Comparison of ENCODE assay signal across 2 cellular contexts in the genomic region with DNA sequence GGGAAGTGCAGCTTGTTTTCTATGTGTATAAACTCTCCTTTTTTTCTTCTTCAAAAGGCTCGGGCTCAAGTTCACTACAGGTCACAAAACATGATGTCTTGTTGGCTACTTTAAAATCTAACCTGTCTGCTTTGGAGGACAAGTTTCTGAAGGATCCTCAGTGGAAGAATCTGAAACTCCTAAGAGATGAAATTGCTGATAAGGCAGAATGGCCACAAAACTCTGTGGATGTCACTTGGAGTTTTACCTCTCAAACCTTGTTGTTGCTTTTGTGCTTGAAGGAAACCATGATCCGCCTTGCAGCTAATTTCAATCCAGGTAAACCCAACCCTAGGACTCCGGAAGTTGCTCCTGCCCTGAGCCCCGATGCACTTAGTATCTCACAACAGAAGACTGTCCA.
TF ChIP-seq lines count a peak whose summit lies in the region.

No MANE protein-coding gene starts in this region.

TF ChIP-seq in A549, 52 proteins besides CTCF, POLR2A, EP300 and RAD21:
- TF ChIP-seq MAFK (IDR thresholded peaks at IDR 0.05; ENCODE audit: partially characterized antibody) (peak; percentile 89), NPAS2 (CRISPR knock-in tag; IDR thresholded peaks at IDR 0.05; ENCODE audit: borderline replicate concordance) (no peak)

TF ChIP-seq in K562, 482 proteins besides CTCF, POLR2A, EP300 and RAD21 (continues in another document):
- TF ChIP-seq ZNF316 (IDR thresholded peaks at IDR 0.05), result peak; percentile 91
- no peak for TF ChIP-seq CREB1 (IDR thresholded peaks at IDR 0.05)
- no peak for TF ChIP-seq CREB1 (CRISPR knock-in tag; IDR thresholded peaks at IDR 0.05)
- TF ChIP-seq, protein P1, sequence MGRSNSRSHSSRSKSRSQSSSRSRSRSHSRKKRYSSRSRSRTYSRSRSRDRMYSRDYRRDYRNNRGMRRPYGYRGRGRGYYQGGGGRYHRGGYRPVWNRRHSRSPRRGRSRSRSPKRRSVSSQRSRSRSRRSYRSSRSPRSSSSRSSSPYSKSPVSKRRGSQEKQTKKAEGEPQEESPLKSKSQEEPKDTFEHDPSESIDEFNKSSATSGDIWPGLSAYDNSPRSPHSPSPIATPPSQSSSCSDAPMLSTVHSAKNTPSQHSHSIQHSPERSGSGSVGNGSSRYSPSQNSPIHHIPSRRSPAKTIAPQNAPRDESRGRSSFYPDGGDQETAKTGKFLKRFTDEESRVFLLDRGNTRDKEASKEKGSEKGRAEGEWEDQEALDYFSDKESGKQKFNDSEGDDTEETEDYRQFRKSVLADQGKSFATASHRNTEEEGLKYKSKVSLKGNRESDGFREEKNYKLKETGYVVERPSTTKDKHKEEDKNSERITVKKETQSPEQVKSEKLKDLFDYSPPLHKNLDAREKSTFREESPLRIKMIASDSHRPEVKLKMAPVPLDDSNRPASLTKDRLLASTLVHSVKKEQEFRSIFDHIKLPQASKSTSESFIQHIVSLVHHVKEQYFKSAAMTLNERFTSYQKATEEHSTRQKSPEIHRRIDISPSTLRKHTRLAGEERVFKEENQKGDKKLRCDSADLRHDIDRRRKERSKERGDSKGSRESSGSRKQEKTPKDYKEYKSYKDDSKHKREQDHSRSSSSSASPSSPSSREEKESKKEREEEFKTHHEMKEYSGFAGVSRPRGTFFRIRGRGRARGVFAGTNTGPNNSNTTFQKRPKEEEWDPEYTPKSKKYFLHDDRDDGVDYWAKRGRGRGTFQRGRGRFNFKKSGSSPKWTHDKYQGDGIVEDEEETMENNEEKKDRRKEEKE (IDR thresholded peaks at IDR 0.05; ENCODE audit: borderline replicate concordance in 1 of 2, control insufficient read depth in 1 of 2, low read depth in 2 of 2, low read length in 1 of 2), result no peak
- TF ChIP-seq EHMT2 (IDR thresholded peaks at IDR 0.05), result no peak
- TF ChIP-seq L3MBTL2 (IDR thresholded peaks at IDR 0.05), result no peak
- TF ChIP-seq ZNF589 (CRISPR knock-in tag; IDR thresholded peaks at IDR 0.05; ENCODE audit: low read depth), result no peak
- TF ChIP-seq ZNF280B (CRISPR knock-in tag; IDR thresholded peaks at IDR 0.05), result no peak
- TF ChIP-seq PRMT5 (CRISPR knock-in tag; IDR thresholded peaks at IDR 0.05), result no peak
- TF ChIP-seq, protein P2, sequence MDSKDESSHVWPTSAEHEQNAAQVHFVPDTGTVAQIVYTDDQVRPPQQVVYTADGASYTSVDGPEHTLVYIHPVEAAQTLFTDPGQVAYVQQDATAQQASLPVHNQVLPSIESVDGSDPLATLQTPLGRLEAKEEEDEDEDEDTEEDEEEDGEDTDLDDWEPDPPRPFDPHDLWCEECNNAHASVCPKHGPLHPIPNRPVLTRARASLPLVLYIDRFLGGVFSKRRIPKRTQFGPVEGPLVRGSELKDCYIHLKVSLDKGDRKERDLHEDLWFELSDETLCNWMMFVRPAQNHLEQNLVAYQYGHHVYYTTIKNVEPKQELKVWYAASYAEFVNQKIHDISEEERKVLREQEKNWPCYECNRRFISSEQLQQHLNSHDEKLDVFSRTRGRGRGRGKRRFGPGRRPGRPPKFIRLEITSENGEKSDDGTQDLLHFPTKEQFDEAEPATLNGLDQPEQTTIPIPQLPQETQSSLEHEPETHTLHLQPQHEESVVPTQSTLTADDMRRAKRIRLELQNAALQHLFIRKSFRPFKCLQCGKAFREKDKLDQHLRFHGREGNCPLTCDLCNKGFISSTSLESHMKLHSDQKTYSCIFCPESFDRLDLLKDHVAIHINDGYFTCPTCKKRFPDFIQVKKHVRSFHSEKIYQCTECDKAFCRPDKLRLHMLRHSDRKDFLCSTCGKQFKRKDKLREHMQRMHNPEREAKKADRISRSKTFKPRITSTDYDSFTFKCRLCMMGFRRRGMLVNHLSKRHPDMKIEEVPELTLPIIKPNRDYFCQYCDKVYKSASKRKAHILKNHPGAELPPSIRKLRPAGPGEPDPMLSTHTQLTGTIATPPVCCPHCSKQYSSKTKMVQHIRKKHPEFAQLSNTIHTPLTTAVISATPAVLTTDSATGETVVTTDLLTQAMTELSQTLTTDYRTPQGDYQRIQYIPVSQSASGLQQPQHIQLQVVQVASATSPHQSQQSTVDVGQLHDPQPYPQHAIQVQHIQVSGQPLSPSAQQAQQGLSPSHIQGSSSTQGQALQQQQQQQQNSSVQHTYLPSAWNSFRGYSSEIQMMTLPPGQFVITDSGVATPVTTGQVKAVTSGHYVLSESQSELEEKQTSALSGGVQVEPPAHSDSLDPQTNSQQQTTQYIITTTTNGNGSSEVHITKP (IDR thresholded peaks at IDR 0.05; ENCODE audit: partially characterized antibody), result no peak
- TF ChIP-seq ILF3 (IDR thresholded peaks at IDR 0.05; ENCODE audit: borderline replicate concordance), result no peak
- TF ChIP-seq FOXK1 (CRISPR knock-in tag; IDR thresholded peaks at IDR 0.05; ENCODE audit: borderline replicate concordance), result no peak
- TF ChIP-seq, protein P3, sequence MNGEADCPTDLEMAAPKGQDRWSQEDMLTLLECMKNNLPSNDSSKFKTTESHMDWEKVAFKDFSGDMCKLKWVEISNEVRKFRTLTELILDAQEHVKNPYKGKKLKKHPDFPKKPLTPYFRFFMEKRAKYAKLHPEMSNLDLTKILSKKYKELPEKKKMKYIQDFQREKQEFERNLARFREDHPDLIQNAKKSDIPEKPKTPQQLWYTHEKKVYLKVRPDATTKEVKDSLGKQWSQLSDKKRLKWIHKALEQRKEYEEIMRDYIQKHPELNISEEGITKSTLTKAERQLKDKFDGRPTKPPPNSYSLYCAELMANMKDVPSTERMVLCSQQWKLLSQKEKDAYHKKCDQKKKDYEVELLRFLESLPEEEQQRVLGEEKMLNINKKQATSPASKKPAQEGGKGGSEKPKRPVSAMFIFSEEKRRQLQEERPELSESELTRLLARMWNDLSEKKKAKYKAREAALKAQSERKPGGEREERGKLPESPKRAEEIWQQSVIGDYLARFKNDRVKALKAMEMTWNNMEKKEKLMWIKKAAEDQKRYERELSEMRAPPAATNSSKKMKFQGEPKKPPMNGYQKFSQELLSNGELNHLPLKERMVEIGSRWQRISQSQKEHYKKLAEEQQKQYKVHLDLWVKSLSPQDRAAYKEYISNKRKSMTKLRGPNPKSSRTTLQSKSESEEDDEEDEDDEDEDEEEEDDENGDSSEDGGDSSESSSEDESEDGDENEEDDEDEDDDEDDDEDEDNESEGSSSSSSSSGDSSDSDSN (IDR thresholded peaks at IDR 0.05; ENCODE audit: borderline replicate concordance in 1 of 2, low read depth in 2 of 2, low read length in 2 of 2), result no peak
- peak; percentile 76 for TF ChIP-seq MAFG (tag; conservative IDR thresholded peaks at IDR 0.05)
- TF ChIP-seq HNRNPUL1 (IDR thresholded peaks at IDR 0.05; ENCODE audit: low read length), result no peak
- no peak for TF ChIP-seq PREB (CRISPR knock-in tag; IDR thresholded peaks at IDR 0.05)
- TF ChIP-seq CBX3 (IDR thresholded peaks at IDR 0.05; ENCODE audit: borderline replicate concordance in 1 of 2, low read length in 2 of 2), result no peak
- TF ChIP-seq EWSR1 (IDR thresholded peaks at IDR 0.05; ENCODE audit: borderline replicate concordance, low read depth, partially characterized antibody), result no peak
- TF ChIP-seq DPF2 (IDR thresholded peaks at IDR 0.05), result no peak
- TF ChIP-seq ZBTB40 (IDR thresholded peaks at IDR 0.05), result no peak
- no peak for TF ChIP-seq ZBTB40 (CRISPR knock-in tag; IDR thresholded peaks at IDR 0.05)
- no peak for TF ChIP-seq ZNF324 (CRISPR knock-in tag; IDR thresholded peaks at IDR 0.05)
- peak; percentile 86 for TF ChIP-seq MAFK (IDR thresholded peaks at IDR 0.05; ENCODE audit: low read length)
